Comparison of ENCODE assay signal across 1 cellular context in genomic region chr11:560305-561147, GRCh38.
TF ChIP-seq lines count a peak whose summit lies in the region.

LMNTD2 (minus strand) TSS chr11:560738; CDS start chr11:560716, 22 bp downstream.
RASSF7 (plus strand) TSS chr11:560970; CDS start chr11:561769, 799 bp downstream.

TF ChIP-seq in HepG2, 621 proteins besides CTCF, POLR2A, EP300 and RAD21 (continued from another document and continues in another):
- TF ChIP-seq ETS1 (CRISPR knock-in tag; IDR thresholded peaks at IDR 0.05) (no peak), IRF2 (CRISPR knock-in tag; IDR thresholded peaks at IDR 0.05) (peak; percentile 45), RARA (CRISPR knock-in tag; IDR thresholded peaks at IDR 0.05) (peak; percentile 81), RFX1 (IDR thresholded peaks at IDR 0.05) (no peak), FOXP1 (IDR thresholded peaks at IDR 0.05) (no peak), FOXP1 (CRISPR knock-in tag; IDR thresholded peaks at IDR 0.05) (no peak), CAMTA2 (CRISPR knock-in tag; IDR thresholded peaks at IDR 0.05; ENCODE audit: borderline replicate concordance) (no peak; the same call in 1 of the 2 replicates), ZNF790 (CRISPR knock-in tag; IDR thresholded peaks at IDR 0.05; ENCODE audit: borderline replicate concordance) (no peak), POGK (CRISPR knock-in tag; conservative IDR thresholded peaks at IDR 0.05) (0 out of 2 replicates have a peak, but pooled peaks have one; percentile 36), NR1H2 (CRISPR knock-in tag; IDR thresholded peaks at IDR 0.05; ENCODE audit: borderline replicate concordance, low read depth) (no peak), FOXO4 (CRISPR knock-in tag; conservative IDR thresholded peaks at IDR 0.05) (0 out of 2 replicates have a peak, but pooled peaks have one; percentile 92), ZBTB8A (CRISPR knock-in tag; IDR thresholded peaks at IDR 0.05; ENCODE audit: borderline replicate concordance, low read depth) (no peak), ZNF639 (CRISPR knock-in tag; conservative IDR thresholded peaks at IDR 0.05) (0 out of 2 replicates have a peak, but pooled peaks have one; percentile 41), FOXO1 (CRISPR knock-in tag; IDR thresholded peaks at IDR 0.05) (0 out of 2 replicates have a peak, but pooled peaks have one; percentile 8), KDM6A (CRISPR knock-in tag; IDR thresholded peaks at IDR 0.05; ENCODE audit: low read depth) (no peak), ATF6 (CRISPR knock-in tag; conservative IDR thresholded peaks at IDR 0.05) (no peak), ZNF607 (CRISPR knock-in tag; IDR thresholded peaks at IDR 0.05; ENCODE audit: borderline replicate concordance) (peak; percentile 41), HNF4A (CRISPR knock-in tag; IDR thresholded peaks at IDR 0.05) (peak; percentile 59; the same call in 1 of the 2 replicates), BRCA1 (CRISPR knock-in tag; IDR thresholded peaks at IDR 0.05) (no peak), ZNF280B (CRISPR knock-in tag; IDR thresholded peaks at IDR 0.05; ENCODE audit: borderline replicate concordance) (no peak; the same call in 1 of the 2 replicates), NFE2L1 (CRISPR knock-in tag; IDR thresholded peaks at IDR 0.05; ENCODE audit: borderline replicate concordance) (no peak), ZNF331 (CRISPR knock-in tag; IDR thresholded peaks at IDR 0.05) (no peak), ZNF770 (CRISPR knock-in tag; IDR thresholded peaks at IDR 0.05) (peak; percentile 72), AFF4 (CRISPR knock-in tag; IDR thresholded peaks at IDR 0.05) (no peak), ZNF251 (CRISPR knock-in tag; IDR thresholded peaks at IDR 0.05) (no peak), TFE3 (CRISPR knock-in tag; IDR thresholded peaks at IDR 0.05) (no peak), ZNF709 (CRISPR knock-in tag; IDR thresholded peaks at IDR 0.05) (peak; percentile 64; the same call in 1 of the 2 replicates), ZNF792 (CRISPR knock-in tag; IDR thresholded peaks at IDR 0.05) (no peak), NPAS2 (CRISPR knock-in tag; IDR thresholded peaks at IDR 0.05; ENCODE audit: borderline replicate concordance) (no peak), NCOR1 (IDR thresholded peaks at IDR 0.05; ENCODE audit: borderline replicate concordance, low read length) (no peak; the same call in 1 of the 2 replicates), ZNF496 (CRISPR knock-in tag; IDR thresholded peaks at IDR 0.05; ENCODE audit: insufficient replicate concordance) (no peak), PAF1 (CRISPR knock-in tag; IDR thresholded peaks at IDR 0.05) (no peak), TERF1 (CRISPR knock-in tag; IDR thresholded peaks at IDR 0.05) (no peak), CBX5 (CRISPR knock-in tag; IDR thresholded peaks at IDR 0.05; ENCODE audit: borderline replicate concordance) (no peak), POLR2G (IDR thresholded peaks at IDR 0.05; ENCODE audit: low read depth, low read length) (peak; percentile 63), ZNF569 (CRISPR knock-in tag; IDR thresholded peaks at IDR 0.05; ENCODE audit: borderline replicate concordance) (no peak), NFE2L2 (IDR thresholded peaks at IDR 0.05; ENCODE audit: low read length) (no peak), MAFF (IDR thresholded peaks at IDR 0.05; ENCODE audit: low read depth, low read length) (no peak), ZNF670 (CRISPR knock-in tag; IDR thresholded peaks at IDR 0.05; ENCODE audit: borderline replicate concordance) (peak; percentile 56; the same call in 1 of the 2 replicates), MBNL3 (CRISPR knock-in tag; conservative IDR thresholded peaks at IDR 0.05) (no peak), ZFYVE20 (CRISPR knock-in tag; IDR thresholded peaks at IDR 0.05; ENCODE audit: borderline replicate concordance, low read depth) (no peak), GABPA (IDR thresholded peaks at IDR 0.05; ENCODE audit: low read depth, low read length) (no peak), GABPA (CRISPR knock-in tag; IDR thresholded peaks at IDR 0.05; ENCODE audit: low read depth) (no peak), ZNF850 (CRISPR knock-in tag; conservative IDR thresholded peaks at IDR 0.05) (no peak), HES4 (CRISPR knock-in tag; IDR thresholded peaks at IDR 0.05; ENCODE audit: borderline replicate concordance) (0 out of 2 replicates have a peak, but pooled peaks have one; percentile 52)
